19 cellular contexts compared by ENCODE assay signal in genomic region chr16:88476203-88476602, GRCh38.
"Had no signal": no experiment of that assay in that cellular context is flagged by ENCODE, and none has a peak within 500 bp of the region (broad histone marks: within the 10 kb centered on the region; RNA-seq: fewer than 3 reads in every experiment).

No MANE protein-coding gene starts in this region.

- H3K9me3 ChIP-seq: heart left ventricle, ovary, tibial artery had no signal

- H3K9me3 Mint-ChIP-seq: activated CD4-positive, alpha-beta memory T cell treated with anti-CD3 and anti-CD28 coated beads, Interleukin-2, amount 10 ng/mL, durations not matched to agents 7 days and 5 days; activated naive CD4-positive, alpha-beta T cell treated with anti-CD3 and anti-CD28 coated beads, Interleukin-2, amount 10 ng/mL, durations not matched to agents 7 days and 5 days; activated T-cell treated with anti-CD3 and anti-CD28 coated beads, Interleukin-2, amount 50 U/mL, for 72 hours; dendritic cell treated with granulocyte-macrophage colony-stimulating factor and Interleukin-4, amounts not matched to agents 40 ng/mL and 50 ng/mL, for 4 days; naive B cell; stimulated activated naive CD8-positive, alpha-beta T cell treated with anti-CD3 and anti-CD28 coated beads, Interleukin-15, Interleukin-2, amounts not matched to agents 100 ng/mL and 50 ng/mL, for 24 hours; T-helper 1 cell treated with Interleukin-12 subunit alpha and Interleukin-12 subunit beta and Interleukin-4 antibody, amounts not matched to agents 30 μg/mL and 1 μg/mL, for 36 hours had no signal

- H3K4me3 Mint-ChIP-seq: activated CD4-positive, alpha-beta memory T cell treated with anti-CD3 and anti-CD28 coated beads, Interleukin-2, amount 10 ng/mL, durations not matched to agents 7 days and 5 days; activated naive CD4-positive, alpha-beta T cell treated with anti-CD3 and anti-CD28 coated beads, Interleukin-2, amount 10 ng/mL, durations not matched to agents 7 days and 5 days; activated T-cell treated with anti-CD3 and anti-CD28 coated beads, Interleukin-2, amount 50 U/mL, for 72 hours; dendritic cell treated with granulocyte-macrophage colony-stimulating factor and Interleukin-4, amounts not matched to agents 40 ng/mL and 50 ng/mL, for 4 days; stimulated activated naive CD8-positive, alpha-beta T cell treated with anti-CD3 and anti-CD28 coated beads, Interleukin-15, Interleukin-2, amounts not matched to agents 100 ng/mL and 50 ng/mL, for 24 hours; T-helper 1 cell treated with Interleukin-12 subunit alpha and Interleukin-12 subunit beta and Interleukin-4 antibody, amounts not matched to agents 30 μg/mL and 1 μg/mL, for 36 hours had no signal

- H3K27me3 Mint-ChIP-seq: activated CD4-positive, alpha-beta memory T cell treated with anti-CD3 and anti-CD28 coated beads, Interleukin-2, amount 10 ng/mL, durations not matched to agents 7 days and 5 days; naive B cell; stimulated activated naive CD8-positive, alpha-beta T cell treated with anti-CD3 and anti-CD28 coated beads, Interleukin-15, Interleukin-2, amounts not matched to agents 100 ng/mL and 50 ng/mL, for 24 hours had no signal

- H3K27ac Mint-ChIP-seq: activated CD4-positive, alpha-beta memory T cell treated with anti-CD3 and anti-CD28 coated beads, Interleukin-2, amount 10 ng/mL, durations not matched to agents 7 days and 5 days; activated naive CD4-positive, alpha-beta T cell treated with anti-CD3 and anti-CD28 coated beads, Interleukin-2, amount 10 ng/mL, durations not matched to agents 7 days and 5 days; activated T-cell treated with anti-CD3 and anti-CD28 coated beads, Interleukin-2, amount 50 U/mL, for 72 hours; dendritic cell treated with granulocyte-macrophage colony-stimulating factor and Interleukin-4, amounts not matched to agents 40 ng/mL and 50 ng/mL, for 4 days; stimulated activated naive CD8-positive, alpha-beta T cell treated with anti-CD3 and anti-CD28 coated beads, Interleukin-15, Interleukin-2, amounts not matched to agents 100 ng/mL and 50 ng/mL, for 24 hours; T-helper 1 cell treated with Interleukin-12 subunit alpha and Interleukin-12 subunit beta and Interleukin-4 antibody, amounts not matched to agents 30 μg/mL and 1 μg/mL, for 36 hours had no signal

- H3K27ac ChIP-seq: heart left ventricle, ovary, tibial artery had no signal

- H3K4me3 ChIP-seq: heart left ventricle, ovary, tibial artery had no signal

- H3K27me3 ChIP-seq: heart left ventricle, ovary had no signal

- ATAC-seq: activated T-cell treated with anti-CD3 and anti-CD28 coated beads, Interleukin-2, amount 50 U/mL, for 72 hours; heart left ventricle; left ventricle myocardium superior; right cardiac atrium had no signal

- H3K4me1 ChIP-seq: tibial artery had no signal

- H3K36me3 ChIP-seq: heart left ventricle, ovary, tibial artery had no signal

- DNase-seq: activated CD4-positive, alpha-beta memory T cell treated with anti-CD3 and anti-CD28 coated beads, Interleukin-2, amount 10 ng/mL, durations not matched to agents 7 days and 5 days; activated CD4-positive, alpha-beta T cell treated with anti-CD3 and anti-CD28 coated beads for 4 hours; activated CD4-positive, CD25-positive, alpha-beta regulatory T cell; activated effector memory CD4-positive, alpha-beta T cell treated with Interleukin-2 at 50 U/mL for 16 hours; activated naive CD4-positive, alpha-beta T cell treated with anti-CD3 and anti-CD28 coated beads, Interleukin-2, amount 10 ng/mL, durations not matched to agents 7 days and 5 days; activated T-cell treated with anti-CD3 and anti-CD28 coated beads, Interleukin-2, amount 50 U/mL, for 72 hours; amygdala; effector CD4-positive, alpha-beta T cell; heart left ventricle; left ventricle myocardium superior; naive B cell; ovary; stimulated activated CD4-positive, alpha-beta T cell treated with anti-CD3 and anti-CD28 coated beads, Interleukin-12 subunit alpha, Interleukin-12 subunit beta, amount 100 ng/mL, for 4 hours; stimulated activated CD4-positive, alpha-beta T cell treated with anti-CD3 and anti-CD28 coated beads, Interleukin-1b, Interleukin-23, amount 100 ng/mL, for 48 hours; tibial artery had no signal

- H3K36me3 Mint-ChIP-seq: naive B cell had no signal
